In genomic region chr16:68090109-68090508, GRCh38 we compare ENCODE assay signal across 1 cellular context.
TF ChIP-seq lines count a peak whose summit lies in the region.

No MANE protein-coding gene starts in this region.

TF ChIP-seq in HepG2, 621 proteins besides CTCF, POLR2A, EP300 and RAD21 (continued from another document):
- TF ChIP-seq ZNF318 (CRISPR knock-in tag; IDR thresholded peaks at IDR 0.05) (no peak), ZNF234 (CRISPR knock-in tag; conservative IDR thresholded peaks at IDR 0.05) (no peak), ZNF710 (CRISPR knock-in tag; IDR thresholded peaks at IDR 0.05; ENCODE audit: borderline replicate concordance) (no peak)
